23 cellular contexts compared by ENCODE assay signal in genomic region chr18:61703508-61703907, GRCh38.
DNase-seq lines count a peak whose midpoint lies in the region; ATAC-seq and TF ChIP-seq lines count a peak whose summit lies in the region.
"Had no signal": no experiment of that assay in that cellular context is flagged by ENCODE, and none has a peak within 500 bp of the region (broad histone marks: within the 10 kb centered on the region; RNA-seq: fewer than 3 reads in every experiment).

No MANE protein-coding gene starts in this region.

- no peak for TF ChIP-seq CTCF in BJ (IDR thresholded peaks at IDR 0.05; ENCODE audit: insufficient read depth, low read depth, low read length)

- no peak for ATAC-seq in GM18520 (IDR thresholded peaks at IDR 0.05; ENCODE audit: unreplicated experiment)
- ATAC-seq in GM21381 (IDR thresholded peaks at IDR 0.05; ENCODE audit: unreplicated experiment) = no peak
- ATAC-seq: stimulated activated naive CD8-positive, alpha-beta T cell treated with anti-CD3 and anti-CD28 coated beads, Interleukin-15, Interleukin-2, amounts not matched to agents 100 U/mL and 50 U/mL, for 24 hours had no signal

- H3K4me3 ChIP-seq in BJ (ENCODE audit: low read depth, low read length) = no peak overlapping the region
- no peak overlapping the region for H3K4me3 ChIP-seq in skeletal muscle cell (ENCODE audit: low read depth, low read length)
- H3K4me3 ChIP-seq: BLaER1, HAP-1, spleen, tibial nerve had no signal

- H3K27me3 ChIP-seq in BJ (ENCODE audit: control insufficient read depth, insufficient read depth, low read length) = peaks cover 2% of the 10 kb centered on the region; the same call in 1 of the 2 replicates
- H3K27me3 ChIP-seq: BLaER1, spleen, tibial nerve had no signal

- POLR2A ChIA-PET in BJ (lab: Charles Lee) = no interaction called here

- no peaks in the 10 kb centered on the region for H3K36me3 ChIP-seq in BJ (ENCODE audit: control insufficient read depth, insufficient read depth, low read length)
- H3K36me3 ChIP-seq: BLaER1, HAP-1, spleen, tibial nerve had no signal

- peak; percentile 43 for DNase-seq in BJ (ENCODE audit: low read depth)
- peak; percentile 25 for DNase-seq in amniotic epithelial cell (ENCODE audit: low read depth)
- peak; percentile 96 for DNase-seq in fibroblast of gingiva (ENCODE audit: low read depth)
- DNase-seq in skeletal muscle cell (ENCODE audit: low read depth) = peak; percentile 84
- DNase-seq in NCI-H446 treated with DMSO at 0.1 percent for 48 hours (lab: John Stamatoyannopoulos, UW) = no peak
- DNase-seq in stimulated activated CD4-positive, alpha-beta T cell treated with anti-CD3 and anti-CD28 coated beads, Interleukin-2, amount 100 ng/mL, for 48 hours = no peak
- DNase-seq: activated CD4-positive, alpha-beta T cell treated with anti-CD3 and anti-CD28 coated beads, Interleukin-2, amount 50 U/mL, for 4 hours; activated naive CD8-positive, alpha-beta T cell treated with anti-CD3 and anti-CD28 coated beads, Interleukin-2, amount 10 ng/mL, durations not matched to agents 7 days and 5 days; caudate nucleus; glutamatergic neuron; KBM-7; kidney glomerular epithelial cell; NCI-H1694; NCI-H748 treated with DMSO at 0.1 percent for 48 hours; retina; spleen; stimulated activated CD4-positive, alpha-beta T cell treated with anti-CD3 and anti-CD28 coated beads, Interleukin-4, amount 100 ng/mL, for 4 hours; stimulated activated naive CD8-positive, alpha-beta T cell treated with anti-CD3 and anti-CD28 coated beads, Interleukin-15, Interleukin-2, amounts not matched to agents 100 U/mL and 50 U/mL, for 24 hours had no signal

- CTCF ChIA-PET in BJ (lab: Yijun Ruan, JAX) = interaction anchor here (1.0 kb wide), 1 partner anchor 131 kb away, joined by 3 read pairs; no protein-coding TSS in a partner anchor

Comparison
In these comparisons a context has a peak if more than half of its experiments do, and no peak if none do; other contexts are left out.
1. DNase-seq: peak in BJ (single experiment), amniotic epithelial cell (single experiment), fibroblast of gingiva (single experiment) and skeletal muscle cell (single experiment); none in NCI-H446 treated with DMSO at 0.1 percent for 48 hours (single experiment) and stimulated activated CD4-positive, alpha-beta T cell treated with anti-CD3 and anti-CD28 coated beads, Interleukin-2, amount 100 ng/mL, for 48 hours (0 of 2).